ENCODE assay signal across 13 cellular contexts in the genomic region with DNA sequence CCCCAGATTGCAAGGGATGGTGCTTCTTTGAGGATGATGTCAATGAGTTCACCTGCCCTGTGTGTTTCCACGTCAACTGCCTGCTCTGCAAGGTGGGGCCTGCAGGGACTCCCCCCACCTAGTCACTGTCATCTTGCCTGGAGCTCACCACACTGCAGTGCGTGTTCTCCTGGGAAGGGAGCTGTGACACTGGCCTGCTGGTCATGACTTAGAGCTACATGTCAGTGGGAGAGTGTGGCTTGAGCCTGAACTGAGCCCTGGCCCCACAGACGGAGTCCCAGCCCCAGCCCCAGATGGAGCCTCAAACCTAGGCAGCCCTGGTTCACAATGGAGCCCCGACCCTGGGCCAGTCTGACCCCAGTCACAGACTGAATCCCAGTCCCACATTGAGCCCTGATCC. TPM values are rescaled to one million over a fixed set of nuclear protein-coding genes. Genes with fewer than 3 reads are reported as not detected.
DNase-seq lines count a peak whose midpoint lies in the region; ATAC-seq, FAIRE-seq and TF ChIP-seq lines count a peak whose summit lies in the region.
"Had no signal": no experiment of that assay in that cellular context is flagged by ENCODE, and none has a peak within 500 bp of the region (broad histone marks: within the 10 kb centered on the region; RNA-seq: fewer than 3 reads in every experiment).

No MANE protein-coding gene starts in this region.

- intact Hi-C loops in activated CD4-positive, alpha-beta T cell treated with anti-CD3 and anti-CD28 coated beads, Interleukin-2, amount 10 ng/mL, durations not matched to agents 24 days and 14 days (cut with micrococcal nuclease) = no loop called here
- intact Hi-C loops in HepG2 (cut with micrococcal nuclease; ENCODE audit: unreplicated experiment) (no loop called here), right lobe of liver (cut with DNase I) (no loop called here)

- H3K4me2 ChIP-seq in HepG2 (ENCODE audit: low read depth, low read length) = no peak overlapping the region
- H3K4me2 ChIP-seq: BLaER1 had no signal

- no peaks in the 10 kb centered on the region for H4K20me1 ChIP-seq in HepG2 (ENCODE audit: insufficient read depth, low read length)

- TF ChIP-seq RAD21 in HepG2 (CRISPR knock-in tag; IDR thresholded peaks at IDR 0.05) = no peak

- no peaks in the 10 kb centered on the region for H3K27me3 ChIP-seq in HepG2 (ENCODE audit: control insufficient read depth in 1 of 2, insufficient read depth in 2 of 2, low read length in 2 of 2)
- no peaks in the 10 kb centered on the region for H3K27me3 ChIP-seq in right lobe of liver
- H3K27me3 ChIP-seq: BLaER1 had no signal

- no peaks in the 10 kb centered on the region for H3K9me3 ChIP-seq in HepG2 (ENCODE audit: low read length)
- H3K9me3 ChIP-seq in right lobe of liver = no peaks in the 10 kb centered on the region
- H3K9me3 ChIP-seq: BLaER1 had no signal

- ATAC-seq in HepG2 (no peak), right lobe of liver (no peak), GM21381 (IDR thresholded peaks at IDR 0.05; ENCODE audit: unreplicated experiment) (no peak)

- H3K36me3 Mint-ChIP-seq in activated CD4-positive, alpha-beta T cell treated with anti-CD3 and anti-CD28 coated beads, Interleukin-2, amount 10 ng/mL, durations not matched to agents 24 days and 14 days (ENCODE audit: low read depth) = peaks cover 72% of the 10 kb centered on the region

- H3K9ac ChIP-seq in HepG2 (ENCODE audit: insufficient read depth, low read depth, low read length) = no peak overlapping the region
- H3K9ac ChIP-seq: BLaER1 had no signal

- no peaks in the 10 kb centered on the region for H3K27me3 Mint-ChIP-seq in activated CD4-positive, alpha-beta T cell treated with anti-CD3 and anti-CD28 coated beads, Interleukin-2, amount 10 ng/mL, durations not matched to agents 24 days and 14 days
- H3K27me3 Mint-ChIP-seq: CD4-positive, CD25-positive, alpha-beta regulatory T cell had no signal

- H3K36me3 ChIP-seq in HepG2 (replicated peaks in 1 of 2; ENCODE audit: control insufficient read depth in 1 of 2, insufficient read depth in 2 of 2, low read length in 2 of 2) (peaks cover 36 to 69% of the 10 kb centered on the region in 2 experiments), right lobe of liver (peaks cover 0 to 45% (median 11%) of the 10 kb centered on the region in 4 donors)

- no peak overlapping the region for H3K27ac ChIP-seq in HepG2 (ENCODE audit: extremely low read length, insufficient read depth, low read length)
- no peak overlapping the region for H3K27ac ChIP-seq in right lobe of liver
- peak overlapping the region; percentile 3; the same call in 1 of the 2 replicates for H3K27ac ChIP-seq in VCaP
- H3K27ac ChIP-seq: 22Rv1, BLaER1, HL-60 had no signal

- no peak for TF ChIP-seq EP300 in HepG2 (IDR thresholded peaks at IDR 0.05; ENCODE audit: low read depth in 2 of 2, low read length in 2 of 2)
- no peak for TF ChIP-seq EP300 in HepG2 (CRISPR knock-in tag; IDR thresholded peaks at IDR 0.05; ENCODE audit: borderline replicate concordance)

- no peak overlapping the region for H3K4me3 ChIP-seq in HepG2 (replicated peaks in 1 of 3; ENCODE audit: insufficient read depth in 1 of 3, low read depth in 2 of 3, low read length in 3 of 3)
- H3K4me3 ChIP-seq in right lobe of liver = no peak overlapping the region
- H3K4me3 ChIP-seq: BLaER1 had no signal

- no peak overlapping the region for H3K4me3 Mint-ChIP-seq in activated CD4-positive, alpha-beta T cell treated with anti-CD3 and anti-CD28 coated beads, Interleukin-2, amount 10 ng/mL, durations not matched to agents 24 days and 14 days
- H3K4me3 Mint-ChIP-seq: CD4-positive, CD25-positive, alpha-beta regulatory T cell had no signal

- H3K79me2 ChIP-seq in HepG2 (ENCODE audit: insufficient read depth, low read length) = no peaks in the 10 kb centered on the region

- H3K4me1 Mint-ChIP-seq in activated CD4-positive, alpha-beta T cell treated with anti-CD3 and anti-CD28 coated beads, Interleukin-2, amount 10 ng/mL, durations not matched to agents 24 days and 14 days = peaks cover 40% of the 10 kb centered on the region

- BruUV-seq in HepG2 (replicated peaks; lab: Mats Ljungman, UMichigan) = no TSS peak

- POLR2A ChIA-PET in HepG2 (lab: Yijun Ruan, JAX) = interaction anchor here (1.0 to 3.1 kb wide), 8 partner anchors 20 to 80 kb away, joined by 3 to 13 read pairs (median 4); a partner anchor contains a TSS

- FAIRE-seq in HepG2 (lab: Jason Lieb, UNC) = no peak

- WGBS in HepG2 (ENCODE audit: low lambda C conversion rate) = 100% methylated on average over 3 of the region's 4 CpGs
- WGBS in right lobe of liver (ENCODE audit: insufficient coverage, low coverage, low lambda C conversion rate, missing lambda C conversion rate) = no CpG with 5 or more reads among the region's 4 CpGs

- H3K9me3 Mint-ChIP-seq in activated CD4-positive, alpha-beta T cell treated with anti-CD3 and anti-CD28 coated beads, Interleukin-2, amount 10 ng/mL, durations not matched to agents 24 days and 14 days = no peaks in the 10 kb centered on the region
- H3K9me3 Mint-ChIP-seq: CD4-positive, CD25-positive, alpha-beta regulatory T cell had no signal

- no peak overlapping the region for H2AFZ ChIP-seq in HepG2 (ENCODE audit: low read length)

- CTCF ChIA-PET in HepG2 (lab: Yijun Ruan, JAX; ENCODE audit: low intra/inter-chr PET ratio, low total read pairs) = no interaction called here

- TF ChIP-seq POLR2A in HepG2 (IDR thresholded peaks at IDR 0.05; ENCODE audit: insufficient read depth in 1 of 2, low read depth in 2 of 2, low read length in 2 of 2) (peak in 1 of 2 experiments; percentile 43; a peak in 2 of 4 replicates), right lobe of liver (IDR thresholded peaks at IDR 0.05) (no peak)

- no peaks in the 10 kb centered on the region for H3K4me1 ChIP-seq in HepG2 (ENCODE audit: insufficient read depth, low read length)
- H3K4me1 ChIP-seq in right lobe of liver = peaks cover 0 to 24% (median 10%) of the 10 kb centered on the region in 4 donors

- peak overlapping the region; percentile 34 for H3K27ac Mint-ChIP-seq in activated CD4-positive, alpha-beta T cell treated with anti-CD3 and anti-CD28 coated beads, Interleukin-2, amount 10 ng/mL, durations not matched to agents 24 days and 14 days
- H3K27ac Mint-ChIP-seq: CD4-positive, CD25-positive, alpha-beta regulatory T cell had no signal

- DNase-seq in activated CD4-positive, alpha-beta T cell treated with anti-CD3 and anti-CD28 coated beads, Interleukin-2, amount 10 ng/mL, durations not matched to agents 24 days and 14 days = no peak
- DNase-seq in activated CD4-positive, alpha-beta T cell treated with anti-CD3 and anti-CD28 coated beads for 1 hour = no peak
- no peak for DNase-seq in HepG2 (ENCODE audit: low spot score)
- no peak for DNase-seq in right lobe of liver
- no peak for DNase-seq in inferior parietal cortex (ENCODE audit: extremely low spot score)
- DNase-seq: AML-193; CD4-positive, CD25-positive, alpha-beta regulatory T cell; DMS53 had no signal

- TF ChIP-seq CTCF in HepG2 (CRISPR knock-in tag; IDR thresholded peaks at IDR 0.05) (no peak), right lobe of liver (IDR thresholded peaks at IDR 0.05) (no peak), VCaP (conservative IDR thresholded peaks at IDR 0.05) (no peak)

- in situ Hi-C loops in HepG2 (cut with HindIII; ENCODE audit: extremely low pct_ligation_motif_present, low pct_unique_long_range_greater_than_20kb) = no loop called here

RNA-seq across cellular contexts. Expression of a gene that starts 19.3 kb away (rescaled TPM):
- total RNA-seq in activated CD4-positive, alpha-beta T cell treated with anti-CD3 and anti-CD28 coated beads, Interleukin-2, amount 10 ng/mL, durations not matched to agents 24 days and 14 days = 128 and 135 TPM in 2 replicates
- total RNA-seq in HepG2 (2016; rRNA removed; fragmentation: Illumina TruSeq; extraction: Trizol) = 121 and 149 TPM in 2 replicates
- total RNA-seq in HepG2 (2016; cell fraction: cytosol; rRNA removed; fragmentation: Illumina TruSeq; extraction: Trizol; ENCODE audit: low read depth) = 176 and 212 TPM in 2 replicates
- 110 and 147 TPM in 2 replicates for total RNA-seq in HepG2 (2016; cell fraction: insoluble cytoplasmic fraction; rRNA removed; fragmentation: Illumina TruSeq; extraction: Trizol)
- total RNA-seq in HepG2 (2016; cell fraction: membrane; rRNA removed; fragmentation: Illumina TruSeq; extraction: Trizol) = 217 and 241 TPM in 2 replicates
- total RNA-seq in HepG2 (2016; cell fraction: nucleus; rRNA removed; fragmentation: Illumina TruSeq; extraction: Trizol) = 83.9 and 95.5 TPM in 2 replicates
- polyA plus RNA-seq in HepG2 (2011; rRNA removed) = 215 and 270 TPM in 2 replicates
- 171 and 196 TPM in 2 replicates for polyA plus RNA-seq in HepG2 (2011; cell fraction: cytosol; rRNA removed)
- polyA plus RNA-seq in HepG2 (2011; cell fraction: nucleus; rRNA removed) = 558 and 618 TPM in 2 replicates
- polyA plus RNA-seq in HepG2 (2012) = 207 and 311 TPM in 2 replicates
- 291 and 331 TPM in 2 replicates for polyA plus RNA-seq in HepG2 (2016; cell fraction: cytosol; fragmentation: Illumina TruSeq; extraction: Trizol; ENCODE audit: low read depth)
- polyA plus RNA-seq in HepG2 (2016; cell fraction: insoluble cytoplasmic fraction; fragmentation: Illumina TruSeq; extraction: Trizol; ENCODE audit: low read depth) = 144 and 159 TPM in 2 replicates
- polyA plus RNA-seq in HepG2 (2016; cell fraction: membrane; fragmentation: Illumina TruSeq; extraction: Trizol; ENCODE audit: low read depth) = 277 and 299 TPM in 2 replicates
- polyA plus RNA-seq in HepG2 (2016; cell fraction: nucleus; fragmentation: Illumina TruSeq; extraction: Trizol; ENCODE audit: insufficient read depth, low read depth) = 357 and 365 TPM in 2 replicates
- 36.5 and 119 TPM in 2 replicates for polyA minus RNA-seq in HepG2 (2011; rRNA and poly(A)+ RNA removed; ENCODE audit: low replicate concordance)
- 65.9 and 88.8 TPM in 2 replicates for polyA minus RNA-seq in HepG2 (2011; cell fraction: cytosol; rRNA and poly(A)+ RNA removed)
- 102 and 144 TPM in 2 replicates for polyA minus RNA-seq in HepG2 (2011; cell fraction: nucleus; rRNA and poly(A)+ RNA removed)
- 100 to 1,000 TPM in 2 of 6 experiments, 10 to 100 TPM in 4; 63.1 to 113 (median 85.6) TPM for total RNA-seq in right lobe of liver

RNA-seq across cellular contexts. Expression of a gene that starts 34.9 kb away (rescaled TPM):
- 34.3 and 35.4 TPM in 2 replicates for total RNA-seq in activated CD4-positive, alpha-beta T cell treated with anti-CD3 and anti-CD28 coated beads, Interleukin-2, amount 10 ng/mL, durations not matched to agents 24 days and 14 days
- total RNA-seq in HepG2 (2016; rRNA removed; fragmentation: Illumina TruSeq; extraction: Trizol) = 36.6 and 45.9 TPM in 2 replicates
- 24.9 and 29.1 TPM in 2 replicates for total RNA-seq in HepG2 (2016; cell fraction: cytosol; rRNA removed; fragmentation: Illumina TruSeq; extraction: Trizol; ENCODE audit: low read depth)
- total RNA-seq in HepG2 (2016; cell fraction: insoluble cytoplasmic fraction; rRNA removed; fragmentation: Illumina TruSeq; extraction: Trizol) = 36.8 and 43.1 TPM in 2 replicates
- total RNA-seq in HepG2 (2016; cell fraction: membrane; rRNA removed; fragmentation: Illumina TruSeq; extraction: Trizol) = 49.8 and 56.6 TPM in 2 replicates
- 26.9 and 31.0 TPM in 2 replicates for total RNA-seq in HepG2 (2016; cell fraction: nucleus; rRNA removed; fragmentation: Illumina TruSeq; extraction: Trizol)
- 47.1 and 55.2 TPM in 2 replicates for polyA plus RNA-seq in HepG2 (2011; rRNA removed)
- 46.2 and 50.9 TPM in 2 replicates for polyA plus RNA-seq in HepG2 (2011; cell fraction: cytosol; rRNA removed)
- polyA plus RNA-seq in HepG2 (2011; cell fraction: nucleus; rRNA removed) = 67.6 and 73.0 TPM in 2 replicates
- polyA plus RNA-seq in HepG2 (2012) = 26.7 and 33.9 TPM in 2 replicates
- polyA plus RNA-seq in HepG2 (2016; cell fraction: cytosol; fragmentation: Illumina TruSeq; extraction: Trizol; ENCODE audit: low read depth) = 27.0 and 32.1 TPM in 2 replicates
- 46.6 and 47.0 TPM in 2 replicates for polyA plus RNA-seq in HepG2 (2016; cell fraction: insoluble cytoplasmic fraction; fragmentation: Illumina TruSeq; extraction: Trizol; ENCODE audit: low read depth)
- polyA plus RNA-seq in HepG2 (2016; cell fraction: membrane; fragmentation: Illumina TruSeq; extraction: Trizol; ENCODE audit: low read depth) = 37.5 and 43.9 TPM in 2 replicates
- polyA plus RNA-seq in HepG2 (2016; cell fraction: nucleus; fragmentation: Illumina TruSeq; extraction: Trizol; ENCODE audit: insufficient read depth, low read depth) = 57.7 and 59.0 TPM in 2 replicates
- 35.8 and 117 TPM in 2 replicates for polyA minus RNA-seq in HepG2 (2011; rRNA and poly(A)+ RNA removed; ENCODE audit: low replicate concordance)
- 21.9 and 28.9 TPM in 2 replicates for polyA minus RNA-seq in HepG2 (2011; cell fraction: cytosol; rRNA and poly(A)+ RNA removed)
- 37.1 and 38.0 TPM in 2 replicates for polyA minus RNA-seq in HepG2 (2011; cell fraction: nucleus; rRNA and poly(A)+ RNA removed)
- total RNA-seq in right lobe of liver = 10 to 100 TPM; 10.8 to 21.4 (median 13.9) TPM

RNA-seq across cellular contexts. Expression of a gene that starts 46.8 kb away (rescaled TPM):
- total RNA-seq in activated CD4-positive, alpha-beta T cell treated with anti-CD3 and anti-CD28 coated beads, Interleukin-2, amount 10 ng/mL, durations not matched to agents 24 days and 14 days = 39.3 and 41.1 TPM in 2 replicates
- total RNA-seq in HepG2 (2016; rRNA removed; fragmentation: Illumina TruSeq; extraction: Trizol) (106 and 115 TPM in 2 replicates), right lobe of liver (100 to 1,000 TPM in 2 of 6 experiments, 10 to 100 TPM in 4; 15.1 to 139 (median 34.1) TPM)
- total RNA-seq in HepG2 (2016; cell fraction: cytosol; rRNA removed; fragmentation: Illumina TruSeq; extraction: Trizol; ENCODE audit: low read depth) = 40.1 and 45.0 TPM in 2 replicates
- total RNA-seq in HepG2 (2016; cell fraction: insoluble cytoplasmic fraction; rRNA removed; fragmentation: Illumina TruSeq; extraction: Trizol) = 106 and 115 TPM in 2 replicates
- total RNA-seq in HepG2 (2016; cell fraction: membrane; rRNA removed; fragmentation: Illumina TruSeq; extraction: Trizol) = 107 and 130 TPM in 2 replicates
- total RNA-seq in HepG2 (2016; cell fraction: nucleus; rRNA removed; fragmentation: Illumina TruSeq; extraction: Trizol) = 47.6 and 54.9 TPM in 2 replicates
- polyA plus RNA-seq in HepG2 (2011; rRNA removed) = 150 and 241 TPM in 2 replicates
- 165 and 177 TPM in 2 replicates for polyA plus RNA-seq in HepG2 (2011; cell fraction: cytosol; rRNA removed)
- 122 and 148 TPM in 2 replicates for polyA plus RNA-seq in HepG2 (2011; cell fraction: nucleus; rRNA removed)
- 78.0 and 193 TPM in 2 replicates for polyA plus RNA-seq in HepG2 (2012)
- 33.6 and 42.0 TPM in 2 replicates for polyA plus RNA-seq in HepG2 (2016; cell fraction: cytosol; fragmentation: Illumina TruSeq; extraction: Trizol; ENCODE audit: low read depth)
- polyA plus RNA-seq in HepG2 (2016; cell fraction: insoluble cytoplasmic fraction; fragmentation: Illumina TruSeq; extraction: Trizol; ENCODE audit: low read depth) = 99.1 and 105 TPM in 2 replicates
- polyA plus RNA-seq in HepG2 (2016; cell fraction: membrane; fragmentation: Illumina TruSeq; extraction: Trizol; ENCODE audit: low read depth) = 76.6 and 88.5 TPM in 2 replicates
- 77.9 and 79.0 TPM in 2 replicates for polyA plus RNA-seq in HepG2 (2016; cell fraction: nucleus; fragmentation: Illumina TruSeq; extraction: Trizol; ENCODE audit: insufficient read depth, low read depth)
- 66.9 and 301 TPM in 2 replicates for polyA minus RNA-seq in HepG2 (2011; rRNA and poly(A)+ RNA removed; ENCODE audit: low replicate concordance)
- 115 and 151 TPM in 2 replicates for polyA minus RNA-seq in HepG2 (2011; cell fraction: cytosol; rRNA and poly(A)+ RNA removed)
- 35.9 and 65.3 TPM in 2 replicates for polyA minus RNA-seq in HepG2 (2011; cell fraction: nucleus; rRNA and poly(A)+ RNA removed)
